1 cellular context compared by ENCODE assay signal in genomic region chr16:3285131-3285530, GRCh38.
TF ChIP-seq lines count a peak whose summit lies in the region.

No MANE protein-coding gene starts in this region.

TF ChIP-seq in H1, 55 proteins besides CTCF, POLR2A, EP300 and RAD21:
- TF ChIP-seq SRF (IDR thresholded peaks at IDR 0.05; ENCODE audit: low read depth, low read length): no peak
- TF ChIP-seq GABPA (IDR thresholded peaks at IDR 0.05; ENCODE audit: borderline replicate concordance, insufficient read depth, low read length): no peak
- TF ChIP-seq EZH2 (IDR thresholded peaks at IDR 0.05; ENCODE audit: low read depth, low read length, severe bottlenecking): no peak
- TF ChIP-seq YY1 (IDR thresholded peaks at IDR 0.05; ENCODE audit: low read depth, low read length): no peak
- TF ChIP-seq EGR1 (IDR thresholded peaks at IDR 0.05; ENCODE audit: borderline replicate concordance, low read depth, low read length): no peak
- TF ChIP-seq HDAC6 (IDR thresholded peaks at IDR 0.05; ENCODE audit: low read depth, low read length): no peak
